ENCODE assay signal across 17 cellular contexts in the genomic region with DNA sequence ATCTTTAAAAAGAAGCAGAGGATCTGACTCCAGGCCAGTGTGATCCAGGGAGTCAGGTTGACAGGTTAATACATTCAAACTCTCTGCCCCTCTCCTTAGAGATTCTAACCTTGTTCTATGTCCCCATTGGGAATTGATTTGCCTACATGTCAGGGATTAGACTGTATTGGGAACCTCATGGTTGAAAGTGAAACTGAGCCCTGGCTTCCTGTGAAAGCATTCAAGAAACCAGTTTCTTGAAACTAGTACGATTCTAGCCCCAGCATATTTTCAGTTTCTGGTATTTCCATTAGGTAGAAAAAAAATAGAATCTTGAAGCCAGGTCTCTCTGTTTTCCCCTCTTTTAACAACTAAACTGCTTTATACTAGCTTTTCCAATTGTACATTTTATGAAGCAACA.
DNase-seq lines count a peak whose midpoint lies in the region; ATAC-seq and TF ChIP-seq lines count a peak whose summit lies in the region.
"Had no signal": no experiment of that assay in that cellular context is flagged by ENCODE, and none has a peak within 500 bp of the region (broad histone marks: within the 10 kb centered on the region; RNA-seq: fewer than 3 reads in every experiment).

No MANE protein-coding gene starts in this region.

- ATAC-seq in activated CD8-positive, alpha-beta T cell treated with anti-CD3 and anti-CD28 coated beads, Interleukin-2, amount 10 ng/mL, durations not matched to agents 7 days and 5 days: peak; percentile 63
- ATAC-seq in activated CD8-positive, alpha-beta T cell treated with anti-CD3 and anti-CD28 coated beads for 36 hours: no peak
- peak; percentile 74 for ATAC-seq in GM21619 (IDR thresholded peaks at IDR 0.05; ENCODE audit: unreplicated experiment)
- no peak for ATAC-seq in psoas muscle
- ATAC-seq: A549, gastroesophageal sphincter had no signal

- H3K4me2 ChIP-seq in KMS-11 (peak overlapping the region; percentile 50), mesenchymal stem cell (ENCODE audit: low read length, poor library complexity, severe bottlenecking) (no peak overlapping the region)
- H3K4me2 ChIP-seq: A549 had no signal

- no peak overlapping the region for H2BK12ac ChIP-seq in mesenchymal stem cell (ENCODE audit: low read length in 2 of 2)

- H2AFZ ChIP-seq in KMS-11 (ENCODE audit: low read depth) (no peak overlapping the region), mesenchymal stem cell (ENCODE audit: low read depth, low read length) (no peak overlapping the region)

- no peak overlapping the region for H3K4me3 ChIP-seq in KMS-11 (IDR thresholded peaks at IDR 0.05; ENCODE audit: insufficient read depth, low read depth, low read length)
- H3K4me3 ChIP-seq in mesenchymal stem cell (ENCODE audit: insufficient read depth in 1 of 2, low read depth in 1 of 2, low read length in 2 of 2): no peak overlapping the region
- no peak overlapping the region for H3K4me3 ChIP-seq in psoas muscle
- H3K4me3 ChIP-seq: A549, gastroesophageal sphincter had no signal

- H3K9me3 Mint-ChIP-seq in activated CD8-positive, alpha-beta T cell treated with anti-CD3 and anti-CD28 coated beads, Interleukin-2, amount 10 ng/mL, durations not matched to agents 7 days and 5 days (ENCODE audit: insufficient read depth): peaks cover 13% of the 10 kb centered on the region
- H3K9me3 Mint-ChIP-seq in activated CD8-positive, alpha-beta T cell treated with anti-CD3 and anti-CD28 coated beads for 36 hours: no peaks in the 10 kb centered on the region

- H3K27ac Mint-ChIP-seq in activated CD8-positive, alpha-beta T cell treated with anti-CD3 and anti-CD28 coated beads, Interleukin-2, amount 10 ng/mL, durations not matched to agents 7 days and 5 days: peak overlapping the region; percentile 62
- no peak overlapping the region for H3K27ac Mint-ChIP-seq in activated CD8-positive, alpha-beta T cell treated with anti-CD3 and anti-CD28 coated beads for 36 hours

- peaks cover 5% of the 10 kb centered on the region for H3K36me3 Mint-ChIP-seq in activated CD8-positive, alpha-beta T cell treated with anti-CD3 and anti-CD28 coated beads, Interleukin-2, amount 10 ng/mL, durations not matched to agents 7 days and 5 days (ENCODE audit: low read depth)
- H3K36me3 Mint-ChIP-seq in activated CD8-positive, alpha-beta T cell treated with anti-CD3 and anti-CD28 coated beads for 36 hours (ENCODE audit: low read depth): no peaks in the 10 kb centered on the region

- POLR2A ChIA-PET in activated CD8-positive, alpha-beta T cell treated with anti-CD3 and anti-CD28 coated beads, Interleukin-2, amount 10 ng/mL, durations not matched to agents 7 days and 5 days (lab: Charles Lee): no interaction called here
- POLR2A ChIA-PET in activated CD8-positive, alpha-beta T cell treated with anti-CD3 and anti-CD28 coated beads for 36 hours (lab: Charles Lee): no interaction called here

- H3K4ac ChIP-seq in mesenchymal stem cell (ENCODE audit: low read depth in 1 of 2, low read length in 2 of 2): no peak overlapping the region

- no peak overlapping the region for H2BK15ac ChIP-seq in mesenchymal stem cell (ENCODE audit: low read depth, poor library complexity, severe bottlenecking)

- H3K23ac ChIP-seq in mesenchymal stem cell (ENCODE audit: low read length in 2 of 2): no peak overlapping the region

- no peak overlapping the region for H4K91ac ChIP-seq in mesenchymal stem cell (ENCODE audit: low read length)

- H3K18ac ChIP-seq in mesenchymal stem cell (ENCODE audit: low read depth in 1 of 2, low read length in 2 of 2): no peak overlapping the region

- CTCF ChIA-PET in activated CD8-positive, alpha-beta T cell treated with anti-CD3 and anti-CD28 coated beads, Interleukin-2, amount 10 ng/mL, durations not matched to agents 7 days and 5 days (lab: Charles Lee): interaction anchor here (1.0 kb wide), 1 partner anchor 36 kb away, joined by 4 read pairs; no protein-coding TSS in a partner anchor
- CTCF ChIA-PET in activated CD8-positive, alpha-beta T cell treated with anti-CD3 and anti-CD28 coated beads for 36 hours (lab: Charles Lee): interaction anchor here (2.0 kb wide), 1 partner anchor 62 kb away, joined by 4 read pairs; no protein-coding TSS in a partner anchor

- peaks cover 21% of the 10 kb centered on the region for H3K4me1 Mint-ChIP-seq in activated CD8-positive, alpha-beta T cell treated with anti-CD3 and anti-CD28 coated beads, Interleukin-2, amount 10 ng/mL, durations not matched to agents 7 days and 5 days (ENCODE audit: low read depth)
- H3K4me1 Mint-ChIP-seq in activated CD8-positive, alpha-beta T cell treated with anti-CD3 and anti-CD28 coated beads for 36 hours (ENCODE audit: low read depth): peaks cover 14% of the 10 kb centered on the region

- H2BK120ac ChIP-seq in mesenchymal stem cell (ENCODE audit: low read depth, low read length): no peak overlapping the region

- H3K9me3 ChIP-seq in mesenchymal stem cell (ENCODE audit: control insufficient read depth, low read length): no peaks in the 10 kb centered on the region
- H3K9me3 ChIP-seq in psoas muscle: no peaks in the 10 kb centered on the region
- H3K9me3 ChIP-seq: A549, gastroesophageal sphincter had no signal

- DNase-seq in activated CD8-positive, alpha-beta T cell treated with anti-CD3 and anti-CD28 coated beads, Interleukin-2, amount 10 ng/mL, durations not matched to agents 7 days and 5 days: peak; percentile 25
- DNase-seq in activated CD8-positive, alpha-beta T cell treated with anti-CD3 and anti-CD28 coated beads for 36 hours: no peak
- DNase-seq in mesenchymal stem cell: no peak
- DNase-seq in psoas muscle: no peak
- no peak for DNase-seq in activated effector memory CD4-positive, alpha-beta T cell treated with Interleukin-2 at 50 U/mL for 16 hours
- no peak for DNase-seq in SIG-M5 treated with dmso at 0.1 percent for 504 hours (lab: John Stamatoyannopoulos, UW; ENCODE audit: unreplicated experiment)
- DNase-seq: activated naive CD4-positive, alpha-beta T cell treated with Interleukin-2 at 50 U/mL for 16 hours; midbrain; NCI-H146; NCI-H524 treated with DMSO at 0.1 percent for 48 hours; T1000 had no signal

- H3K9ac ChIP-seq in KMS-11 (no peak overlapping the region), mesenchymal stem cell (ENCODE audit: low read length) (peak overlapping the region; percentile 16)

- H2BK5ac ChIP-seq in mesenchymal stem cell (ENCODE audit: low read depth, low read length, poor library complexity, severe bottlenecking): no peak overlapping the region

- no peak overlapping the region for H2AK5ac ChIP-seq in mesenchymal stem cell (ENCODE audit: low read length, severe bottlenecking)

- H3K14ac ChIP-seq in mesenchymal stem cell (ENCODE audit: low read length in 2 of 2): no peak overlapping the region

- no peaks in the 10 kb centered on the region for H3K79me2 ChIP-seq in KMS-11 (ENCODE audit: insufficient read depth, low read depth)

- H3K27ac ChIP-seq in KMS-11 (no peak overlapping the region), mesenchymal stem cell (ENCODE audit: low read length, poor library complexity, severe bottlenecking) (no peak overlapping the region), psoas muscle (no peak overlapping the region)
- H3K27ac ChIP-seq: A549, gastroesophageal sphincter, RWPE1 had no signal

- WGBS in mesenchymal stem cell: no CpG with 5 or more reads among the region's 1 CpG
- WGBS in psoas muscle, 3 donors: 44 to 61% (median 58%) methylated on average over 1 of the region's 1 CpG

- peaks cover 9% of the 10 kb centered on the region; the same call in 1 of the 2 replicates for H3K27me3 ChIP-seq in KMS-11 (ENCODE audit: insufficient read depth, low read depth)
- no peaks in the 10 kb centered on the region for H3K27me3 ChIP-seq in mesenchymal stem cell (ENCODE audit: control insufficient read depth in 1 of 2, insufficient read depth in 1 of 2, low read length in 2 of 2)
- H3K27me3 ChIP-seq in psoas muscle (ENCODE audit: insufficient read depth in 3 of 3, low read length in 2 of 3): no peaks in the 10 kb centered on the region
- H3K27me3 ChIP-seq: gastroesophageal sphincter had no signal

- H3K36me3 ChIP-seq in KMS-11 (ENCODE audit: insufficient read depth) (no peaks in the 10 kb centered on the region), mesenchymal stem cell (ENCODE audit: control insufficient read depth in 1 of 2, insufficient read depth in 2 of 2, low read depth in 1 of 2, low read length in 2 of 2) (no peaks in the 10 kb centered on the region), psoas muscle (ENCODE audit: insufficient read depth in 1 of 2, low read depth in 1 of 2) (no peaks in the 10 kb centered on the region)
- H3K36me3 ChIP-seq: gastroesophageal sphincter had no signal

- H3K4me1 ChIP-seq in KMS-11 (ENCODE audit: low read depth, poor library complexity, severe bottlenecking): peaks cover 31% of the 10 kb centered on the region
- no peaks in the 10 kb centered on the region for H3K4me1 ChIP-seq in mesenchymal stem cell (ENCODE audit: control insufficient read depth, insufficient read depth, low read depth, low read length)
- H3K4me1 ChIP-seq in psoas muscle: no peaks in the 10 kb centered on the region
- H3K4me1 ChIP-seq: A549, gastroesophageal sphincter had no signal

- no peak for TF ChIP-seq CTCF in activated CD8-positive, alpha-beta T cell treated with anti-CD3 and anti-CD28 coated beads for 36 hours (IDR thresholded peaks at IDR 0.05)
- TF ChIP-seq CTCF in KMS-11 (conservative IDR thresholded peaks at IDR 0.05; ENCODE audit: low read depth, low read length) (no peak), psoas muscle (IDR thresholded peaks at IDR 0.05) (no peak)

- peaks cover 11% of the 10 kb centered on the region for H3K27me3 Mint-ChIP-seq in activated CD8-positive, alpha-beta T cell treated with anti-CD3 and anti-CD28 coated beads, Interleukin-2, amount 10 ng/mL, durations not matched to agents 7 days and 5 days (ENCODE audit: low read depth)
- H3K27me3 Mint-ChIP-seq in activated CD8-positive, alpha-beta T cell treated with anti-CD3 and anti-CD28 coated beads for 36 hours: peaks cover 7% of the 10 kb centered on the region
- H3K27me3 Mint-ChIP-seq: progenitor cell of endocrine pancreas had no signal

- intact Hi-C loops in activated CD8-positive, alpha-beta T cell treated with anti-CD3 and anti-CD28 coated beads for 36 hours (cut with micrococcal nuclease): no loop called here
- intact Hi-C loops in psoas muscle (cut with DNase I): no loop called here

- no peak overlapping the region for H4K8ac ChIP-seq in mesenchymal stem cell (ENCODE audit: low read length)

- H3K4me3 Mint-ChIP-seq in activated CD8-positive, alpha-beta T cell treated with anti-CD3 and anti-CD28 coated beads, Interleukin-2, amount 10 ng/mL, durations not matched to agents 7 days and 5 days: peak overlapping the region; percentile 19
- no peak overlapping the region for H3K4me3 Mint-ChIP-seq in activated CD8-positive, alpha-beta T cell treated with anti-CD3 and anti-CD28 coated beads for 36 hours

- H4K20me1 ChIP-seq in KMS-11 (ENCODE audit: insufficient read depth): no peaks in the 10 kb centered on the region

- H3K79me1 ChIP-seq in mesenchymal stem cell (replicated peaks; ENCODE audit: low read length, poor library complexity, severe bottlenecking): no peaks in the 10 kb centered on the region

Comparison
In these comparisons a context has a peak if more than half of its experiments do, and no peak if none do; other contexts are left out.
1. ATAC-seq: peak in activated CD8-positive, alpha-beta T cell treated with anti-CD3 and anti-CD28 coated beads, Interleukin-2, amount 10 ng/mL, durations not matched to agents 7 days and 5 days (single experiment) and GM21619 (single experiment); none in activated CD8-positive, alpha-beta T cell treated with anti-CD3 and anti-CD28 coated beads for 36 hours (single experiment) and psoas muscle (0 of 4).